In the genomic region with DNA sequence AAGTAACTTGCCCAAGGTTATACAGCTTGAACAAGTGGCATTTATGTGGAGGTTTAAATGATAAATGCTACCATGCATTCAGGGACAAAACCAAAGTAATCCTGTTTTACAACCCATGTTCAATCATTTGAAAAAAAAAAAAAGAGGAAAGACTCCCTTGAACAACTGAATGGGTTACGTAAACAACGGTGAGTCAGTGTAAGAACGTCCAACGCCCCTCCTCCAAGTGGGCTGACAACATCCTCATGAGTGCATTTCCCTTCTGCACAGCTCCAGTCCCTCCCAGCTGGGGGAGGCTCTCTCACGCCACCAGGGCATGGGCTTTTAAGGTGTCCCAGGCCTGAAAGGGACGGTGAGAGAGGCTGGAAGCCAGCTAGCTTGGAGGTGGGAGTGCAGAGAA, we compare ENCODE assay signal across 8 cellular contexts.
DNase-seq lines count a peak whose midpoint lies in the region; ATAC-seq and TF ChIP-seq lines count a peak whose summit lies in the region.

No MANE protein-coding gene starts in this region.

- H3K4me1 Mint-ChIP-seq in activated CD4-positive, alpha-beta memory T cell treated with anti-CD3 and anti-CD28 coated beads, Interleukin-2, amount 10 ng/mL, durations not matched to agents 7 days and 5 days, result peaks cover 52% of the 10 kb centered on the region
- H3K4me1 Mint-ChIP-seq in endodermal cell, result peaks cover 33% of the 10 kb centered on the region

- H3K9me3 ChIP-seq in endodermal cell (ENCODE audit: control insufficient read depth, low read length), result no peaks in the 10 kb centered on the region

- no peak overlapping the region for H3K4me3 ChIP-seq in endodermal cell (ENCODE audit: low read length)

- peaks cover 34% of the 10 kb centered on the region for H3K36me3 ChIP-seq in endodermal cell (ENCODE audit: control insufficient read depth, insufficient read depth, low read length)

- POLR2A ChIA-PET in activated CD4-positive, alpha-beta memory T cell treated with anti-CD3 and anti-CD28 coated beads, Interleukin-2, amount 10 ng/mL, durations not matched to agents 7 days and 5 days (lab: Charles Lee), result interaction anchor here (0.8 to 3.1 kb wide), 9 partner anchors 10 to 99 kb away, joined by 3 to 22 read pairs (median 5); no protein-coding TSS in a partner anchor

- H3K9me3 Mint-ChIP-seq in activated CD4-positive, alpha-beta memory T cell treated with anti-CD3 and anti-CD28 coated beads, Interleukin-2, amount 10 ng/mL, durations not matched to agents 7 days and 5 days, result no peaks in the 10 kb centered on the region
- no peaks in the 10 kb centered on the region for H3K9me3 Mint-ChIP-seq in endodermal cell

- no peaks in the 10 kb centered on the region for H3K27me3 Mint-ChIP-seq in activated CD4-positive, alpha-beta memory T cell treated with anti-CD3 and anti-CD28 coated beads, Interleukin-2, amount 10 ng/mL, durations not matched to agents 7 days and 5 days
- no peaks in the 10 kb centered on the region for H3K27me3 Mint-ChIP-seq in endodermal cell (ENCODE audit: insufficient read depth)

- peak overlapping the region; percentile 80 for H3K27ac Mint-ChIP-seq in activated CD4-positive, alpha-beta memory T cell treated with anti-CD3 and anti-CD28 coated beads, Interleukin-2, amount 10 ng/mL, durations not matched to agents 7 days and 5 days
- H3K27ac Mint-ChIP-seq in endodermal cell, result peak overlapping the region; percentile 79

- WGBS in endodermal cell (ENCODE audit: insufficient coverage in 1 of 2, insufficient read length in 1 of 2), 2 experiments, result 66% methylated on average over 6 of the region's 6 CpGs; no CpG with 5 or more reads in 1 of the 2 experiments

- H3K4me1 ChIP-seq in endodermal cell (ENCODE audit: control insufficient read depth, insufficient read depth, low read length), result no peaks in the 10 kb centered on the region

- H3K27ac ChIP-seq in endodermal cell (ENCODE audit: low read depth, low read length), result no peak overlapping the region

- TF ChIP-seq CTCF in endodermal cell (conservative IDR thresholded peaks at IDR 0.05), result no peak

- no peak overlapping the region for H3K4me3 Mint-ChIP-seq in activated CD4-positive, alpha-beta memory T cell treated with anti-CD3 and anti-CD28 coated beads, Interleukin-2, amount 10 ng/mL, durations not matched to agents 7 days and 5 days
- H3K4me3 Mint-ChIP-seq in endodermal cell, result no peak overlapping the region

- DNase-seq in ELR (ENCODE audit: low read depth) (peak; percentile 98), NCI-H345 treated with DMSO at 0.1 percent for 48 hours (lab: John Stamatoyannopoulos, UW; ENCODE audit: unreplicated experiment) (peak; percentile 8), endodermal cell (peak; percentile 76), mucosa of gallbladder (ENCODE audit: low spot score) (peak; percentile 87), NCI-H526 treated with DMSO at 0.1 percent for 48 hours (lab: John Stamatoyannopoulos, UW) (no peak)
- DNase-seq in activated CD4-positive, alpha-beta memory T cell treated with anti-CD3 and anti-CD28 coated beads, Interleukin-2, amount 10 ng/mL, durations not matched to agents 7 days and 5 days, result peak; percentile 84
- peak; percentile 72 to 74 for DNase-seq in stimulated activated CD8-positive, alpha-beta memory T cell treated with anti-CD3 and anti-CD28 coated beads, Interleukin-7, amount 100 ng/mL, for 4 hours (ENCODE audit: low read depth in 2 of 2)

- no peak for ATAC-seq in HG02938 (IDR thresholded peaks at IDR 0.05; ENCODE audit: unreplicated experiment)

- peaks cover 76% of the 10 kb centered on the region for H3K36me3 Mint-ChIP-seq in activated CD4-positive, alpha-beta memory T cell treated with anti-CD3 and anti-CD28 coated beads, Interleukin-2, amount 10 ng/mL, durations not matched to agents 7 days and 5 days (ENCODE audit: low read depth)
- H3K36me3 Mint-ChIP-seq in endodermal cell (ENCODE audit: low read depth), result peaks cover 42% of the 10 kb centered on the region

- CTCF ChIA-PET in activated CD4-positive, alpha-beta memory T cell treated with anti-CD3 and anti-CD28 coated beads, Interleukin-2, amount 10 ng/mL, durations not matched to agents 7 days and 5 days (lab: Charles Lee), result interaction anchor here (0.7 to 2.3 kb wide), 13 partner anchors 11 to 285 kb away, joined by 3 to 7 read pairs (median 4); no protein-coding TSS in a partner anchor

- no peaks in the 10 kb centered on the region for H3K27me3 ChIP-seq in endodermal cell (ENCODE audit: control insufficient read depth, insufficient read depth, low read length, poor library complexity, severe bottlenecking)

- H3K9ac ChIP-seq in endodermal cell (ENCODE audit: extremely low read depth, low read length, poor library complexity, severe bottlenecking), result no peak overlapping the region
